Comparison of ENCODE assay signal across 19 cellular contexts in genomic region chr20:15756401-15756800, GRCh38.
"Had no signal": no experiment of that assay in that cellular context is flagged by ENCODE, and none has a peak within 500 bp of the region (broad histone marks: within the 10 kb centered on the region; RNA-seq: fewer than 3 reads in every experiment).

No MANE protein-coding gene starts in this region.

- H3K27me3 ChIP-seq: ascending aorta, breast epithelium, heart left ventricle, right atrium auricular region, tibial nerve had no signal

- H3K9me3 ChIP-seq: ascending aorta, breast epithelium, heart left ventricle, left lung, right atrium auricular region, tibial nerve had no signal

- H3K4me3 Mint-ChIP-seq: activated T-cell treated with anti-CD3 and anti-CD28 coated beads, Interleukin-2, amount 50 U/mL, for 72 hours; neural crest cell; stimulated activated naive CD8-positive, alpha-beta T cell treated with anti-CD3 and anti-CD28 coated beads, Interleukin-15, Interleukin-2, amounts not matched to agents 100 ng/mL and 50 ng/mL, for 24 hours had no signal

- ATAC-seq: activated T-cell treated with anti-CD3 and anti-CD28 coated beads, Interleukin-2, amount 50 U/mL, for 72 hours; heart left ventricle; left lung had no signal

- H3K27ac ChIP-seq: ascending aorta, breast epithelium, coronary artery, heart left ventricle, left lung, right atrium auricular region, tibial nerve, VCaP had no signal

- H3K27ac Mint-ChIP-seq: activated T-cell treated with anti-CD3 and anti-CD28 coated beads, Interleukin-2, amount 50 U/mL, for 72 hours; progenitor cell of endocrine pancreas; stimulated activated naive CD8-positive, alpha-beta T cell treated with anti-CD3 and anti-CD28 coated beads, Interleukin-15, Interleukin-2, amounts not matched to agents 100 ng/mL and 50 ng/mL, for 24 hours had no signal

- DNase-seq: activated CD4-positive, alpha-beta T cell treated with anti-CD3 and anti-CD28 coated beads for 1 hour; activated effector memory CD4-positive, alpha-beta T cell treated with anti-CD3 and anti-CD28 coated beads, Interleukin-2, amount 50 U/mL, for 16 hours; activated naive CD4-positive, alpha-beta T cell treated with anti-CD3 and anti-CD28 coated beads, Interleukin-2, amount 50 U/mL, for 16 hours; activated T-cell treated with anti-CD3 and anti-CD28 coated beads, Interleukin-2, amount 50 U/mL, for 72 hours; effector CD4-positive, alpha-beta T cell; heart left ventricle; kidney; left lung; stimulated activated CD4-positive, alpha-beta T cell treated with anti-CD3 and anti-CD28 coated beads, Interleukin-12 subunit alpha, Interleukin-12 subunit beta, amount 100 ng/mL, for 4 hours; stimulated activated CD4-positive, alpha-beta T cell treated with anti-CD3 and anti-CD28 coated beads, Interleukin-1b, Interleukin-23, amount 100 ng/mL, for 48 hours had no signal

- H3K27me3 Mint-ChIP-seq: progenitor cell of endocrine pancreas; stimulated activated naive CD8-positive, alpha-beta T cell treated with anti-CD3 and anti-CD28 coated beads, Interleukin-15, Interleukin-2, amounts not matched to agents 100 ng/mL and 50 ng/mL, for 24 hours had no signal

- H3K36me3 ChIP-seq: ascending aorta, breast epithelium, heart left ventricle, left lung, right atrium auricular region, tibial nerve had no signal

- H3K4me3 ChIP-seq: ascending aorta, breast epithelium, coronary artery, heart left ventricle, left lung, right atrium auricular region, tibial nerve had no signal

- H3K4me1 ChIP-seq: breast epithelium, heart left ventricle, left lung, right atrium auricular region had no signal
